8 cellular contexts compared by ENCODE assay signal in genomic region chrX:153793291-153793690, GRCh38. TPM values are rescaled to one million over a fixed set of nuclear protein-coding genes. Genes with fewer than 3 reads are reported as not detected.
DNase-seq lines count a peak whose midpoint lies in the region; ATAC-seq and TF ChIP-seq lines count a peak whose summit lies in the region.

No MANE protein-coding gene starts in this region.

- H3K27ac ChIP-seq in neural progenitor cell = no peak overlapping the region

- H3K4me1 Mint-ChIP-seq in Caco-2 (ENCODE audit: low read depth, unreplicated experiment) (no peaks in the 10 kb centered on the region), neural progenitor cell (peaks cover 13% of the 10 kb centered on the region)
- H3K4me1 Mint-ChIP-seq in effector memory CD8-positive, alpha-beta T cell (ENCODE audit: low read depth in 2 of 2) = peaks cover 17 to 22% of the 10 kb centered on the region in 2 donors

- peak overlapping the region; percentile 72 for H3K9ac ChIP-seq in NT2/D1 (ENCODE audit: insufficient read length, low read depth)
- peak overlapping the region; percentile 67 for H3K9ac ChIP-seq in neural progenitor cell

- H3K9me3 ChIP-seq in Caco-2 (no peaks in the 10 kb centered on the region), NT2/D1 (ENCODE audit: insufficient read depth, low read length) (no peaks in the 10 kb centered on the region), neural progenitor cell (ENCODE audit: low read depth) (no peaks in the 10 kb centered on the region)

- ATAC-seq in effector memory CD8-positive, alpha-beta T cell (replicated peaks) = no peak
- no peak for ATAC-seq in HG02840 (IDR thresholded peaks at IDR 0.05; ENCODE audit: low FRiP score, unreplicated experiment)

- intact Hi-C loops in Caco-2 (cut with micrococcal nuclease; ENCODE audit: unreplicated experiment) = loop anchor here (5.0 to 10.0 kb wide), 3 partner anchors 71 to 579 kb away; partner anchors contain the start of genes ABCD1, ARHGAP4, BCAP31 and FLNA

- H3K36me3 ChIP-seq in Caco-2 (ENCODE audit: control insufficient read depth, insufficient read depth, low read length) = no peaks in the 10 kb centered on the region
- H3K36me3 ChIP-seq in NT2/D1 (ENCODE audit: insufficient read depth, insufficient read length, low read length) = peaks cover 50% of the 10 kb centered on the region
- no peaks in the 10 kb centered on the region for H3K36me3 ChIP-seq in neural progenitor cell

- H3F3A ChIP-seq in neural progenitor cell (ENCODE audit: low read depth) = no peaks in the 10 kb centered on the region

- H2AFZ ChIP-seq in neural progenitor cell (replicated peaks) = no peak overlapping the region

- no peaks in the 10 kb centered on the region for H3K9me3 Mint-ChIP-seq in Caco-2 (ENCODE audit: unreplicated experiment)
- H3K9me3 Mint-ChIP-seq in effector memory CD8-positive, alpha-beta T cell = no peaks in the 10 kb centered on the region
- H3K9me3 Mint-ChIP-seq in neural progenitor cell = peaks cover 31% of the 10 kb centered on the region

- TF ChIP-seq CTCF in Caco-2 (IDR thresholded peaks at IDR 0.05; ENCODE audit: insufficient read depth in 1 of 2, low read depth in 1 of 2, low read length in 1 of 2, severe bottlenecking in 1 of 2, unreplicated experiment in 1 of 2) (no peak), neural progenitor cell (IDR thresholded peaks at IDR 0.05) (no peak)

- H3K27ac Mint-ChIP-seq in Caco-2 (ENCODE audit: unreplicated experiment) (peak overlapping the region; percentile 89), neural progenitor cell (peak overlapping the region; percentile 91)
- peak overlapping the region; percentile 95 to 97 for H3K27ac Mint-ChIP-seq in effector memory CD8-positive, alpha-beta T cell

- 0 out of 2 replicates have a peak, but pooled peaks cover 4% of the 10 kb centered on the region for H3K4me1 ChIP-seq in Caco-2
- H3K4me1 ChIP-seq in NT2/D1 (ENCODE audit: insufficient read depth, insufficient read length) = peaks cover 2% of the 10 kb centered on the region
- peaks cover 3% of the 10 kb centered on the region for H3K4me1 ChIP-seq in neural progenitor cell

- H3K4me2 ChIP-seq in neural progenitor cell = peak overlapping the region; percentile 83

- no TSS peak for BruUV-seq in Caco-2 (replicated peaks; lab: Mats Ljungman, UMichigan)

- H3K79me2 ChIP-seq in neural progenitor cell (ENCODE audit: low read depth) = peaks cover 42% of the 10 kb centered on the region

- H3K36me3 Mint-ChIP-seq in Caco-2 (ENCODE audit: insufficient read depth, unreplicated experiment) = peaks cover 11% of the 10 kb centered on the region
- peaks cover 24% of the 10 kb centered on the region for H3K36me3 Mint-ChIP-seq in effector memory CD8-positive, alpha-beta T cell (ENCODE audit: insufficient read depth)
- no peaks in the 10 kb centered on the region for H3K36me3 Mint-ChIP-seq in neural progenitor cell

- POLR2A ChIA-PET in Caco-2 (lab: Charles Lee) = interaction anchor here (0.6 kb wide), 1 partner anchor 117 kb away, joined by 3 read pairs; no protein-coding TSS in a partner anchor

- CTCF ChIA-PET in Caco-2 (lab: Charles Lee) = interaction anchor here (1.4 kb wide), 1 partner anchor 154 kb away, joined by 4 read pairs; no protein-coding TSS in a partner anchor

- H3K4me3 Mint-ChIP-seq in Caco-2 (ENCODE audit: unreplicated experiment) (peak overlapping the region; percentile 90), neural progenitor cell (peak overlapping the region; percentile 94)
- peak overlapping the region; percentile 84 to 91 for H3K4me3 Mint-ChIP-seq in effector memory CD8-positive, alpha-beta T cell

- H4K20me1 ChIP-seq in neural progenitor cell (ENCODE audit: low read depth) = no peaks in the 10 kb centered on the region

- DNase-seq in Caco-2 (no peak), NT2/D1 (ENCODE audit: low read depth, low spot score) (no peak), neural progenitor cell (ENCODE audit: low spot score) (no peak), NCI-H1417 (lab: John Stamatoyannopoulos, UW) (no peak), NCI-H748 treated with DMSO at 0.1 percent for 48 hours (lab: John Stamatoyannopoulos, UW) (no peak)
- no peak for DNase-seq in effector memory CD8-positive, alpha-beta T cell
- no peak for DNase-seq in NK-92 treated with Interleukin-12 subunit alpha and Interleukin-12 subunit beta, amount 100 ng/mL, for 24 hours (lab: John Stamatoyannopoulos, UW)

- H3K4me3 ChIP-seq in Caco-2 (ENCODE audit: low read depth, low read length) (peak overlapping the region; percentile 52), NT2/D1 (ENCODE audit: insufficient read length, low read depth) (peak overlapping the region; percentile 60), neural progenitor cell (peak overlapping the region; percentile 70)

- H3K27me3 ChIP-seq in Caco-2 (replicated peaks; ENCODE audit: control insufficient read depth, insufficient read depth, low read length) (no peaks in the 10 kb centered on the region), NT2/D1 (ENCODE audit: insufficient read depth, insufficient read length) (no peaks in the 10 kb centered on the region), neural progenitor cell (no peaks in the 10 kb centered on the region)

- H3K27me3 Mint-ChIP-seq in Caco-2 (ENCODE audit: insufficient read depth, unreplicated experiment) (no peaks in the 10 kb centered on the region), neural progenitor cell (ENCODE audit: insufficient read depth, low read depth) (no peaks in the 10 kb centered on the region)
- H3K27me3 Mint-ChIP-seq in effector memory CD8-positive, alpha-beta T cell = no peaks in the 10 kb centered on the region

RNA-seq across cellular contexts. Expression of gene IDH3G, which starts 0.9 kb away (rescaled TPM):
- total RNA-seq in Caco-2 (2022) = 53.3 and 54.0 TPM in 2 replicates
- total RNA-seq in neural progenitor cell (ENCODE audit: low replicate concordance) = 40.3 and 50.6 TPM in 2 replicates

RNA-seq across cellular contexts. Expression of gene SSR4, which starts 1.2 kb away (rescaled TPM):
- total RNA-seq in Caco-2 (2022) = 353 and 373 TPM in 2 replicates
- total RNA-seq in neural progenitor cell (ENCODE audit: low replicate concordance) = 58.4 and 112 TPM in 2 replicates

RNA-seq across cellular contexts. Expression of gene SRPK3, which starts 12.4 kb away (rescaled TPM):
- not detected in 2 replicates for total RNA-seq in Caco-2 (2022)
- total RNA-seq in neural progenitor cell (ENCODE audit: low replicate concordance) = not detected in 2 replicates

RNA-seq across cellular contexts. Expression of gene PLXNB3, which starts 29.2 kb away (rescaled TPM):
- 0.16 TPM in 1 of 2 replicates, not detected in the other for total RNA-seq in Caco-2 (2022)
- total RNA-seq in neural progenitor cell (ENCODE audit: low replicate concordance) = 0.25 and 0.71 TPM in 2 replicates

RNA-seq across cellular contexts. Expression of gene PDZD4, which starts 37.1 kb away (rescaled TPM):
- 1.3 and 1.8 TPM in 2 replicates for total RNA-seq in Caco-2 (2022)
- total RNA-seq in neural progenitor cell (ENCODE audit: low replicate concordance) = 1.9 and 5.2 TPM in 2 replicates
